Comparison of ENCODE assay signal across 13 cellular contexts in the genomic region with DNA sequence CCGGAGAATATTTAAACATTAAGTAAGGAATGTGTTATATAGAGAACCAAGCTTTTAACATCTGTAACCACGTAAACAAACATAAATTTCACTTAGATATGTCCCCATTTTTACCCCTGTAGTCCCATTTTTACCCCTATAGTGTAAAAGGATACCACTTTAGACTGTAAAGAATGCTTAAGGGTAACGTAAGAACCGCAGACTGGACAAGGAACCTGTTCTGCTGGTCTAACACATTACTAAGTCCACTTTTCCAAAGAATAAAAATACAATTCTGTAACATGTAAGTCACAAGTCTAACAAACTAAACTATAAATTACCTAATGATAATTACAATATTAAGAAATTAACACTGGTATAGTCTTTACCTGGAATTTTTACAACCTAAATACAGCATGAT. TPM values are rescaled to one million over a fixed set of nuclear protein-coding genes. Genes with fewer than 3 reads are reported as not detected.
DNase-seq lines count a peak whose midpoint lies in the region; ATAC-seq, FAIRE-seq and TF ChIP-seq lines count a peak whose summit lies in the region.
"Had no signal": no experiment of that assay in that cellular context is flagged by ENCODE, and none has a peak within 500 bp of the region (broad histone marks: within the 10 kb centered on the region; RNA-seq: fewer than 3 reads in every experiment).

No MANE protein-coding gene starts in this region.

- TF ChIP-seq POLR2A in ovary (IDR thresholded peaks at IDR 0.05): no peak

- peak overlapping the region; percentile 94 to 100 (median 100) for H3K4me3 Mint-ChIP-seq in CD4-positive, alpha-beta memory T cell
- H3K4me3 Mint-ChIP-seq in IgD-negative memory B cell: peak overlapping the region; percentile 93 to 99 (median 98)
- H3K4me3 Mint-ChIP-seq in natural killer cell: peak overlapping the region; percentile 97
- H3K4me3 Mint-ChIP-seq in WTC11: no peak overlapping the region

- TF ChIP-seq EP300 in ovary (IDR thresholded peaks at IDR 0.05): no peak

- no peak for DNase-seq in CD4-positive, alpha-beta memory T cell
- peak; percentile 70 for DNase-seq in bronchial epithelial cell (ENCODE audit: low read depth)
- DNase-seq in natural killer cell: no peak
- no peak for DNase-seq in NCI-H1417 (lab: John Stamatoyannopoulos, UW)
- no peak for DNase-seq in WTC11 (ENCODE audit: low spot score)
- DNase-seq in ovary: no peak
- DNase-seq: activated gamma-delta T cell, NCI-H510A had no signal

- no peaks in the 10 kb centered on the region for H3K36me3 ChIP-seq in CD4-positive, alpha-beta memory T cell (ENCODE audit: insufficient read depth, low read length)
- H3K36me3 ChIP-seq in bronchial epithelial cell (ENCODE audit: control insufficient read depth, insufficient read depth, low read length) (no peaks in the 10 kb centered on the region), ovary (no peaks in the 10 kb centered on the region)

- POLR2A ChIA-PET in CD4-positive, alpha-beta memory T cell (lab: Charles Lee; ENCODE audit: partially characterized antibody): interaction anchor here (1.0 to 10.0 kb wide), 4 partner anchors 8 to 249 kb away, joined by 3 to 144 read pairs (median 7); a partner anchor contains a TSS
- POLR2A ChIA-PET in WTC11 (lab: Charles Lee): no interaction called here

- H3K27ac ChIP-seq in CD4-positive, alpha-beta memory T cell (ENCODE audit: low read depth, low read length): peak overlapping the region; percentile 76
- H3K27ac ChIP-seq in ovary: no peak overlapping the region

- no peak for TF ChIP-seq CTCF in bronchial epithelial cell (IDR thresholded peaks at IDR 0.05; ENCODE audit: insufficient read depth, low read length, severe bottlenecking)
- TF ChIP-seq CTCF in natural killer cell (IDR thresholded peaks at IDR 0.05): no peak
- TF ChIP-seq CTCF in WTC11 (IDR thresholded peaks at IDR 0.05): no peak
- TF ChIP-seq CTCF in ovary (IDR thresholded peaks at IDR 0.05): no peak

- peaks cover 74% of the 10 kb centered on the region for H3K4me1 ChIP-seq in CD4-positive, alpha-beta memory T cell (ENCODE audit: insufficient read depth, low read length)
- peaks cover 2% of the 10 kb centered on the region for H3K4me1 ChIP-seq in ovary (ENCODE audit: insufficient read depth)

- H3K36me3 Mint-ChIP-seq in CD4-positive, alpha-beta memory T cell: peaks cover 0 to 11% of the 10 kb centered on the region in 2 donors
- peaks cover 6% of the 10 kb centered on the region for H3K36me3 Mint-ChIP-seq in IgD-negative memory B cell
- H3K36me3 Mint-ChIP-seq in natural killer cell: no peaks in the 10 kb centered on the region
- 0 out of 2 replicates have a peak, but pooled peaks cover 3% of the 10 kb centered on the region for H3K36me3 Mint-ChIP-seq in WTC11

- no peak for ATAC-seq in natural killer cell
- ATAC-seq in HG03025 (IDR thresholded peaks at IDR 0.05; ENCODE audit: low FRiP score, unreplicated experiment): no peak
- ATAC-seq in WTC11: no peak

- H3K27me3 Mint-ChIP-seq in CD4-positive, alpha-beta memory T cell: no peaks in the 10 kb centered on the region
- H3K27me3 Mint-ChIP-seq in IgD-negative memory B cell (no peaks in the 10 kb centered on the region), natural killer cell (ENCODE audit: low read depth in 2 of 2) (no peaks in the 10 kb centered on the region), WTC11 (ENCODE audit: low read depth) (peaks cover 6% of the 10 kb centered on the region)

- intact Hi-C loops in CD4-positive, alpha-beta memory T cell (cut with micrococcal nuclease): loop anchor here (1.0 to 10.0 kb wide), 3 partner anchors 32 to 650 kb away; a partner anchor contains a TSS
- intact Hi-C loops in natural killer cell (cut with micrococcal nuclease): loop anchor here (2.0 to 5.0 kb wide), 2 partner anchors 32 to 232 kb away; a partner anchor contains a TSS
- intact Hi-C loops in ovary (cut with DNase I): no loop called here

- H3K4me1 Mint-ChIP-seq in CD4-positive, alpha-beta memory T cell: peaks cover 41 to 74% (median 56%) of the 10 kb centered on the region in 4 donors
- peaks cover 28 to 51% (median 40%) of the 10 kb centered on the region in 3 donors for H3K4me1 Mint-ChIP-seq in IgD-negative memory B cell
- H3K4me1 Mint-ChIP-seq in natural killer cell: peaks cover 58 to 63% of the 10 kb centered on the region in 2 donors
- H3K4me1 Mint-ChIP-seq in WTC11: peaks cover 11% of the 10 kb centered on the region

- peak overlapping the region; percentile 3 to 98 for H3K4me3 ChIP-seq in CD4-positive, alpha-beta memory T cell (ENCODE audit: low read length in 2 of 2)
- H3K4me3 ChIP-seq in bronchial epithelial cell (ENCODE audit: low read depth, low read length): no peak overlapping the region
- no peak overlapping the region for H3K4me3 ChIP-seq in ovary
- H3K4me3 ChIP-seq: lung had no signal

- no peak for FAIRE-seq in bronchial epithelial cell (lab: Jason Lieb, UNC)
- FAIRE-seq: G401.6 had no signal

- WGBS in ovary, 3 donors: 88 to 94% (median 88%) methylated on average over 4 of the region's 4 CpGs

- CTCF ChIA-PET in CD4-positive, alpha-beta memory T cell (lab: Charles Lee; ENCODE audit: partially characterized antibody): interaction anchor here (0.6 to 1.7 kb wide), 4 partner anchors 8 to 253 kb away, joined by 3 to 7 read pairs (median 4); a partner anchor contains a TSS
- CTCF ChIA-PET in WTC11 (lab: Charles Lee): interaction anchor here (1.0 kb wide), 1 partner anchor 9 kb away, joined by 4 read pairs; a partner anchor contains a TSS

- peak overlapping the region; percentile 91 to 99 (median 93) for H3K27ac Mint-ChIP-seq in CD4-positive, alpha-beta memory T cell
- peak overlapping the region; percentile 10 to 94 (median 86) for H3K27ac Mint-ChIP-seq in IgD-negative memory B cell
- peak overlapping the region; percentile 92 to 95 for H3K27ac Mint-ChIP-seq in natural killer cell
- H3K27ac Mint-ChIP-seq in WTC11: no peak overlapping the region

- no peaks in the 10 kb centered on the region for H3K27me3 ChIP-seq in CD4-positive, alpha-beta memory T cell (ENCODE audit: insufficient read depth, low read length)
- H3K27me3 ChIP-seq in bronchial epithelial cell (ENCODE audit: control insufficient read depth, insufficient read depth, low read length): no peaks in the 10 kb centered on the region
- no peaks in the 10 kb centered on the region for H3K27me3 ChIP-seq in ovary

- no peaks in the 10 kb centered on the region for H3K9me3 ChIP-seq in CD4-positive, alpha-beta memory T cell (ENCODE audit: control insufficient read depth in 1 of 2, low read length in 2 of 2)
- no peaks in the 10 kb centered on the region for H3K9me3 ChIP-seq in ovary

- H3K9me3 Mint-ChIP-seq in CD4-positive, alpha-beta memory T cell: peaks cover 0 to 2% (median 0%) of the 10 kb centered on the region in 8 donors
- H3K9me3 Mint-ChIP-seq in IgD-negative memory B cell (no peaks in the 10 kb centered on the region), natural killer cell (no peaks in the 10 kb centered on the region), WTC11 (no peaks in the 10 kb centered on the region)

TF ChIP-seq in WTC11, 78 proteins besides CTCF, POLR2A, EP300 and RAD21 (continues in another document):
- TF ChIP-seq FOXK1 (CRISPR knock-in tag; IDR thresholded peaks at IDR 0.05): no peak
- TF ChIP-seq, protein P1, sequence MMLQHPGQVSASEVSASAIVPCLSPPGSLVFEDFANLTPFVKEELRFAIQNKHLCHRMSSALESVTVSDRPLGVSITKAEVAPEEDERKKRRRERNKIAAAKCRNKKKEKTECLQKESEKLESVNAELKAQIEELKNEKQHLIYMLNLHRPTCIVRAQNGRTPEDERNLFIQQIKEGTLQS (CRISPR knock-in tag; conservative IDR thresholded peaks at IDR 0.05): no peak
- TF ChIP-seq, protein P2, sequence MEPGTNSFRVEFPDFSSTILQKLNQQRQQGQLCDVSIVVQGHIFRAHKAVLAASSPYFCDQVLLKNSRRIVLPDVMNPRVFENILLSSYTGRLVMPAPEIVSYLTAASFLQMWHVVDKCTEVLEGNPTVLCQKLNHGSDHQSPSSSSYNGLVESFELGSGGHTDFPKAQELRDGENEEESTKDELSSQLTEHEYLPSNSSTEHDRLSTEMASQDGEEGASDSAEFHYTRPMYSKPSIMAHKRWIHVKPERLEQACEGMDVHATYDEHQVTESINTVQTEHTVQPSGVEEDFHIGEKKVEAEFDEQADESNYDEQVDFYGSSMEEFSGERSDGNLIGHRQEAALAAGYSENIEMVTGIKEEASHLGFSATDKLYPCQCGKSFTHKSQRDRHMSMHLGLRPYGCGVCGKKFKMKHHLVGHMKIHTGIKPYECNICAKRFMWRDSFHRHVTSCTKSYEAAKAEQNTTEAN (CRISPR knock-in tag; IDR thresholded peaks at IDR 0.05): no peak

RNA-seq across cellular contexts. Expression of a gene that starts 2.9 kb away (rescaled TPM):
- total RNA-seq in CD4-positive, alpha-beta memory T cell: 10 to 100 TPM; 71.3 to 72.0 TPM
- polyA plus RNA-seq in CD4-positive, alpha-beta memory T cell: 1 to 10 TPM; 1.8 to 8.1 TPM
- 8.7 TPM for polyA plus RNA-seq in IgD-negative memory B cell
- 24.5 and 28.8 TPM in 2 replicates for total RNA-seq in bronchial epithelial cell
- 10 to 100 TPM; 56.1 to 82.9 (median 79.5) TPM for total RNA-seq in natural killer cell
- 13.3 to 16.2 TPM (median 14.7 TPM) in 3 replicates for total RNA-seq in WTC11 (2021)
- total RNA-seq in ovary: 10 to 100 TPM in 5 of 7 donors, 1 to 10 TPM in 2; 7.1 to 13.2 (median 11.4) TPM
- 10 to 100 TPM in 1 of 2 donors, 1 to 10 TPM in 1; 6.9 to 19.7 TPM for polyA plus RNA-seq in ovary

RNA-seq across cellular contexts. Expression of a gene that starts 8.3 kb away (rescaled TPM):
- total RNA-seq in CD4-positive, alpha-beta memory T cell: 10 to 100 TPM; 73.5 to 77.2 TPM
- polyA plus RNA-seq in CD4-positive, alpha-beta memory T cell: 100 to 1,000 TPM; 298 to 318 TPM
- 350 TPM for polyA plus RNA-seq in IgD-negative memory B cell
- 168 and 187 TPM in 2 replicates for total RNA-seq in bronchial epithelial cell
- total RNA-seq in natural killer cell: 10 to 100 TPM; 56.6 to 69.9 (median 56.7) TPM
- 220 to 234 TPM (median 227 TPM) in 3 replicates for total RNA-seq in WTC11 (2021)
- 100 to 1,000 TPM in 1 of 7 donors, 10 to 100 TPM in 6; 46.5 to 117 (median 53.0) TPM for total RNA-seq in ovary
- 100 to 1,000 TPM in 1 of 2 donors, 10 to 100 TPM in 1; 96.5 to 189 TPM for polyA plus RNA-seq in ovary

RNA-seq across cellular contexts. Expression of a gene that starts 8.4 kb away (rescaled TPM):
- total RNA-seq in CD4-positive, alpha-beta memory T cell: not detected
- polyA plus RNA-seq in CD4-positive, alpha-beta memory T cell: not detected
- polyA plus RNA-seq in IgD-negative memory B cell (not detected), ovary (not detected)
- total RNA-seq in bronchial epithelial cell (not detected in 2 replicates), natural killer cell (not detected), WTC11 (2021) (0.46 to 0.69 TPM (median 0.66 TPM) in 3 replicates), ovary (not detected)
- total RNA-seq: lung; T-helper 1 cell treated with Interleukin-12 subunit alpha and Interleukin-12 subunit beta and Interleukin-4 antibody, amounts not matched to agents 30 ng/mL and 1 ng/mL, for 36 hours had no signal

RNA-seq across cellular contexts. Expression of a gene that starts 32.3 kb away (rescaled TPM):
- total RNA-seq in CD4-positive, alpha-beta memory T cell: 100 to 1,000 TPM; 100 to 108 TPM
- polyA plus RNA-seq in CD4-positive, alpha-beta memory T cell: 10 to 100 TPM; 19.0 to 23.4 TPM
- polyA plus RNA-seq in IgD-negative memory B cell (8.5 TPM), ovary (10 to 100 TPM; 15.9 to 22.6 TPM)
- total RNA-seq in bronchial epithelial cell (5.6 and 6.1 TPM in 2 replicates), natural killer cell (10 to 100 TPM; 42.1 to 50.1 (median 44.5) TPM), WTC11 (2021) (68.6 to 97.2 TPM (median 70.6 TPM) in 3 replicates), ovary (10 to 100 TPM in 6 of 7 donors, 1 to 10 TPM in 1; 8.9 to 44.3 (median 34.4) TPM)

Comparison
In these comparisons a context has a peak if more than half of its experiments do, and no peak if none do; other contexts are left out.
1. H3K4me3 ChIP-seq: peak in CD4-positive, alpha-beta memory T cell (2 of 2); none in bronchial epithelial cell (single experiment) and ovary (single experiment).
2. intact Hi-C loops: an anchor here in CD4-positive, alpha-beta memory T cell (1.0 to 10.0 kb wide) and natural killer cell (2.0 to 5.0 kb wide); none called in ovary.